ENCODE assay signal across 2 cellular contexts in the genomic region with DNA sequence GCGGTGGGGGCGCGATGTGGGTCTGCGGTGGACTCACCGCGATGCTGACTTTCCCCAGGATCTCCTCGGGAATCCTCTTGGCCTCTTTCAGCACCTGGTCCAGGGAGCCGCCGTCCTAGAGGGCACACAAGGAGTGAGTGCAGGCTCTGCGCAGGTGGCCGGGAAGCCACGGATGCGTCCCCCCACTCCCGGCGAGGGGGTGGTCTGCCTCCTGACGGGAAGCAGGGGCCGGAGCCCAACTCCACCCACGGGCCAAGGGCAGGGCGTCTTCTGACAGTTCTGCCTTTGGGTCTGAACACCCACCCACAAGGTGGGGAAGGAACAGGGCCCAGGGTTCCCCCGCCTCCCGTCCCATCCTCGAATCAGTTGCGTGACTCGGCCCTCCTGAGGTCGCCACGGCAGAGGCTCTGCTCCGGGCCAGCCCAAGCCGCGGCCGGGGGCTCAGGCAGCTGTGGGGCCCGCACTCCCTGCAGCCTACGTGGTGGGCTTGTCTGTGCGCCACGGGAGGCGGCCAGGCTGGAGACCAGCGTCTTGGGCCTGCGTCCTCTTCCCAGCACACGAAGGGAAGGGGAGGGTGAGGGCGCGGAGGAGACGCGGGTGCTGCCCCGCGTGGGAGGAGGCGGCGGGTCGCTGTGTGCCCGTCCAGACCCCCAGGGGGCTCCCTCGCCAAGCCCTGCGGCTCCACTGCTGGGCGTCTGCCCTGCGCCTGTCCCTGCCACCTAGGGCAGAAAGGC.
TF ChIP-seq lines count a peak whose summit lies in the region.

No MANE protein-coding gene starts in this region.

TF ChIP-seq in IMR-90, 13 proteins besides CTCF, POLR2A, EP300 and RAD21:
- TF ChIP-seq FOS (IDR thresholded peaks at IDR 0.05; ENCODE audit: low read depth, low read length) (no peak), MAZ (IDR thresholded peaks at IDR 0.05; ENCODE audit: borderline replicate concordance, low read depth, low read length) (no peak), BHLHE40 (IDR thresholded peaks at IDR 0.05; ENCODE audit: low read depth, low read length) (no peak), RCOR1 (IDR thresholded peaks at IDR 0.05; ENCODE audit: insufficient replicate concordance, low read length) (no peak), MXI1 (IDR thresholded peaks at IDR 0.05; ENCODE audit: borderline replicate concordance, low read depth, low read length) (no peak), MAFK (IDR thresholded peaks at IDR 0.05; ENCODE audit: low read depth, low read length) (no peak), NFE2L2 (IDR thresholded peaks at IDR 0.05; ENCODE audit: low read depth, low read length) (no peak), RFX5 (IDR thresholded peaks at IDR 0.05; ENCODE audit: low read depth, low read length) (no peak), CHD1 (IDR thresholded peaks at IDR 0.05; ENCODE audit: low read depth, low read length) (no peak)
- TF ChIP-seq, protein P1, sequence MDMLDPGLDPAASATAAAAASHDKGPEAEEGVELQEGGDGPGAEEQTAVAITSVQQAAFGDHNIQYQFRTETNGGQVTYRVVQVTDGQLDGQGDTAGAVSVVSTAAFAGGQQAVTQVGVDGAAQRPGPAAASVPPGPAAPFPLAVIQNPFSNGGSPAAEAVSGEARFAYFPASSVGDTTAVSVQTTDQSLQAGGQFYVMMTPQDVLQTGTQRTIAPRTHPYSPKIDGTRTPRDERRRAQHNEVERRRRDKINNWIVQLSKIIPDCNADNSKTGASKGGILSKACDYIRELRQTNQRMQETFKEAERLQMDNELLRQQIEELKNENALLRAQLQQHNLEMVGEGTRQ (IDR thresholded peaks at IDR 0.05; ENCODE audit: low read depth, low read length): no peak
- TF ChIP-seq, protein P2, sequence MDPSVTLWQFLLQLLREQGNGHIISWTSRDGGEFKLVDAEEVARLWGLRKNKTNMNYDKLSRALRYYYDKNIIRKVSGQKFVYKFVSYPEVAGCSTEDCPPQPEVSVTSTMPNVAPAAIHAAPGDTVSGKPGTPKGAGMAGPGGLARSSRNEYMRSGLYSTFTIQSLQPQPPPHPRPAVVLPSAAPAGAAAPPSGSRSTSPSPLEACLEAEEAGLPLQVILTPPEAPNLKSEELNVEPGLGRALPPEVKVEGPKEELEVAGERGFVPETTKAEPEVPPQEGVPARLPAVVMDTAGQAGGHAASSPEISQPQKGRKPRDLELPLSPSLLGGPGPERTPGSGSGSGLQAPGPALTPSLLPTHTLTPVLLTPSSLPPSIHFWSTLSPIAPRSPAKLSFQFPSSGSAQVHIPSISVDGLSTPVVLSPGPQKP (IDR thresholded peaks at IDR 0.05; ENCODE audit: borderline replicate concordance, low read depth, low read length): no peak

TF ChIP-seq in K562, 482 proteins besides CTCF, POLR2A, EP300 and RAD21:
- TF ChIP-seq AFF4 (CRISPR knock-in tag; IDR thresholded peaks at IDR 0.05): no peak
- TF ChIP-seq, protein P3, sequence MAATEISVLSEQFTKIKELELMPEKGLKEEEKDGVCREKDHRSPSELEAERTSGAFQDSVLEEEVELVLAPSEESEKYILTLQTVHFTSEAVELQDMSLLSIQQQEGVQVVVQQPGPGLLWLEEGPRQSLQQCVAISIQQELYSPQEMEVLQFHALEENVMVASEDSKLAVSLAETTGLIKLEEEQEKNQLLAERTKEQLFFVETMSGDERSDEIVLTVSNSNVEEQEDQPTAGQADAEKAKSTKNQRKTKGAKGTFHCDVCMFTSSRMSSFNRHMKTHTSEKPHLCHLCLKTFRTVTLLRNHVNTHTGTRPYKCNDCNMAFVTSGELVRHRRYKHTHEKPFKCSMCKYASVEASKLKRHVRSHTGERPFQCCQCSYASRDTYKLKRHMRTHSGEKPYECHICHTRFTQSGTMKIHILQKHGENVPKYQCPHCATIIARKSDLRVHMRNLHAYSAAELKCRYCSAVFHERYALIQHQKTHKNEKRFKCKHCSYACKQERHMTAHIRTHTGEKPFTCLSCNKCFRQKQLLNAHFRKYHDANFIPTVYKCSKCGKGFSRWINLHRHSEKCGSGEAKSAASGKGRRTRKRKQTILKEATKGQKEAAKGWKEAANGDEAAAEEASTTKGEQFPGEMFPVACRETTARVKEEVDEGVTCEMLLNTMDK (IDR thresholded peaks at IDR 0.05; ENCODE audit: borderline replicate concordance, insufficient read depth, low read depth, low read length, poor library complexity, severe bottlenecking): no peak
- TF ChIP-seq, protein P4, sequence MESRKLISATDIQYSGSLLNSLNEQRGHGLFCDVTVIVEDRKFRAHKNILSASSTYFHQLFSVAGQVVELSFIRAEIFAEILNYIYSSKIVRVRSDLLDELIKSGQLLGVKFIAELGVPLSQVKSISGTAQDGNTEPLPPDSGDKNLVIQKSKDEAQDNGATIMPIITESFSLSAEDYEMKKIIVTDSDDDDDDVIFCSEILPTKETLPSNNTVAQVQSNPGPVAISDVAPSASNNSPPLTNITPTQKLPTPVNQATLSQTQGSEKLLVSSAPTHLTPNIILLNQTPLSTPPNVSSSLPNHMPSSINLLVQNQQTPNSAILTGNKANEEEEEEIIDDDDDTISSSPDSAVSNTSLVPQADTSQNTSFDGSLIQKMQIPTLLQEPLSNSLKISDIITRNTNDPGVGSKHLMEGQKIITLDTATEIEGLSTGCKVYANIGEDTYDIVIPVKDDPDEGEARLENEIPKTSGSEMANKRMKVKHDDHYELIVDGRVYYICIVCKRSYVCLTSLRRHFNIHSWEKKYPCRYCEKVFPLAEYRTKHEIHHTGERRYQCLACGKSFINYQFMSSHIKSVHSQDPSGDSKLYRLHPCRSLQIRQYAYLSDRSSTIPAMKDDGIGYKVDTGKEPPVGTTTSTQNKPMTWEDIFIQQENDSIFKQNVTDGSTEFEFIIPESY (CRISPR knock-in tag; IDR thresholded peaks at IDR 0.05): peak; percentile 83
